8 cellular contexts compared by ENCODE assay signal in genomic region chr12:18861287-18861858, GRCh38.
DNase-seq lines count a peak whose midpoint lies in the region; ATAC-seq lines count a peak whose summit lies in the region.

No MANE protein-coding gene starts in this region.

- DNase-seq in NCI-H1092 treated with DMSO at 0.1 percent for 48 hours (lab: John Stamatoyannopoulos, UW) (peak; percentile 37), NCI-H1092 (lab: John Stamatoyannopoulos, UW) (no peak), NCI-H146 treated with DMSO at 0.1 percent for 48 hours (lab: John Stamatoyannopoulos, UW; ENCODE audit: unreplicated experiment) (peak; percentile 30), dermis microvascular lymphatic vessel endothelial cell (ENCODE audit: low read depth in 2 of 2) (peak; percentile 16 to 47), renal cortical epithelial cell (ENCODE audit: low read depth) (peak; percentile 21)
- no peak for DNase-seq in activated T-cell treated with anti-CD3 and anti-CD28 coated beads, Interleukin-2, amount 50 U/mL, for 48 hours

- ATAC-seq in GM21367 (IDR thresholded peaks at IDR 0.05; ENCODE audit: unreplicated experiment), result no peak
- no peak for ATAC-seq in GM18520 (IDR thresholded peaks at IDR 0.05; ENCODE audit: unreplicated experiment)

Comparison
In these comparisons a context has a peak if more than half of its experiments do, and no peak if none do; other contexts are left out.
1. DNase-seq: peak in NCI-H1092 treated with DMSO at 0.1 percent for 48 hours (single experiment), NCI-H146 treated with DMSO at 0.1 percent for 48 hours (single experiment), dermis microvascular lymphatic vessel endothelial cell (2 of 2) and renal cortical epithelial cell (single experiment); none in NCI-H1092 (single experiment) and activated T-cell treated with anti-CD3 and anti-CD28 coated beads, Interleukin-2, amount 50 U/mL, for 48 hours (0 of 2).